Comparison of ENCODE assay signal across 12 cellular contexts in genomic region chr13:23268441-23268840, GRCh38.
DNase-seq lines count a peak whose midpoint lies in the region; ATAC-seq, FAIRE-seq and TF ChIP-seq lines count a peak whose summit lies in the region.
"Had no signal": no experiment of that assay in that cellular context is flagged by ENCODE, and none has a peak within 500 bp of the region (broad histone marks: within the 10 kb centered on the region; RNA-seq: fewer than 3 reads in every experiment).

No MANE protein-coding gene starts in this region.

- no peak for TF ChIP-seq CTCF in GM13976 (IDR thresholded peaks at IDR 0.05; ENCODE audit: borderline replicate concordance, control extremely low read depth, extremely low read depth, insufficient read depth, missing control alignments)
- TF ChIP-seq CTCF in WERI-Rb-1 (IDR thresholded peaks at IDR 0.05; ENCODE audit: low read depth, low read length), result no peak

- H3K27me3 ChIP-seq in WERI-Rb-1 (ENCODE audit: insufficient read depth, low read depth, severe bottlenecking), result peaks cover 69% of the 10 kb centered on the region

- no peaks in the 10 kb centered on the region for H3K9me3 ChIP-seq in WERI-Rb-1 (ENCODE audit: severe bottlenecking)
- H3K9me3 ChIP-seq: left ventricle myocardium inferior had no signal

- FAIRE-seq in RCC 7860 (lab: Jason Lieb, UNC), result no peak

- in situ Hi-C loops in GM13976 (cut with MboI; ENCODE audit: low sequenced_read_pairs, unreplicated experiment), result no loop called here

- H3K27ac ChIP-seq in WERI-Rb-1, result no peak overlapping the region
- H3K27ac ChIP-seq: C4-2B, left ventricle myocardium inferior had no signal

- DNase-seq in GM13976 (ENCODE audit: low spot score) (peak; percentile 34), kidney tubule cell (ENCODE audit: low spot score) (peak; percentile 14), NCI-H446 (lab: John Stamatoyannopoulos, UW) (no peak), RCC 7860 (ENCODE audit: low spot score) (no peak), WERI-Rb-1 (no peak)
- no peak for DNase-seq in effector CD8-positive, alpha-beta T cell (lab: John Stamatoyannopoulos, UW)
- DNase-seq: foreskin melanocyte, left ventricle myocardium inferior, NCI-H69 had no signal

- ATAC-seq in GM19043 (IDR thresholded peaks at IDR 0.05; ENCODE audit: low read depth, unreplicated experiment) (peak; percentile 75), HG02870 (IDR thresholded peaks at IDR 0.05; ENCODE audit: unreplicated experiment) (peak; percentile 67)

- H3K36me3 ChIP-seq in WERI-Rb-1, result no peaks in the 10 kb centered on the region
- H3K36me3 ChIP-seq: left ventricle myocardium inferior had no signal

- H3K4me3 ChIP-seq in WERI-Rb-1 (ENCODE audit: low read depth, low read length), result no peak overlapping the region
- H3K4me3 ChIP-seq: left ventricle myocardium inferior had no signal

Comparison
In these comparisons a context has a peak if more than half of its experiments do, and no peak if none do; other contexts are left out.
1. DNase-seq: peak in GM13976 (single experiment) and kidney tubule cell (single experiment); none in NCI-H446 (0 of 2), RCC 7860 (single experiment), WERI-Rb-1 (single experiment) and effector CD8-positive, alpha-beta T cell (single experiment).